In genomic region chr3:51720292-51721061, GRCh38 we compare ENCODE assay signal across 31 cellular contexts. TPM values are rescaled to one million over a fixed set of nuclear protein-coding genes. Genes with fewer than 3 reads are reported as not detected.
DNase-seq lines count a peak whose midpoint lies in the region; ATAC-seq, FAIRE-seq and TF ChIP-seq lines count a peak whose summit lies in the region.
"Had no signal": no experiment of that assay in that cellular context is flagged by ENCODE, and none has a peak within 500 bp of the region (broad histone marks: within the 10 kb centered on the region; RNA-seq: fewer than 3 reads in every experiment).

No MANE protein-coding gene starts in this region.

- H3K9me3 Mint-ChIP-seq in CD8-positive, alpha-beta T cell, result no peaks in the 10 kb centered on the region
- H3K9me3 Mint-ChIP-seq: activated CD4-positive, alpha-beta memory T cell treated with anti-CD3 and anti-CD28 coated beads for 36 hours; brain had no signal

- no peak overlapping the region for H3K27ac Mint-ChIP-seq in CD8-positive, alpha-beta T cell
- H3K27ac Mint-ChIP-seq: activated CD4-positive, alpha-beta memory T cell treated with anti-CD3 and anti-CD28 coated beads for 36 hours had no signal

- peaks cover 2% of the 10 kb centered on the region; the same call in 1 of the 2 replicates for H3K23me2 ChIP-seq in H1 (ENCODE audit: low read depth, low read length)

- TF ChIP-seq CTCF in GM13976 (IDR thresholded peaks at IDR 0.05; ENCODE audit: borderline replicate concordance, control extremely low read depth, extremely low read depth, insufficient read depth, missing control alignments), result no peak
- TF ChIP-seq CTCF in OCI-LY7 (conservative IDR thresholded peaks at IDR 0.05; ENCODE audit: low read length), result no peak
- no peak for TF ChIP-seq CTCF in H1 (IDR thresholded peaks at IDR 0.05; ENCODE audit: control extremely low read depth in 1 of 3, insufficient read depth in 1 of 3, low read depth in 1 of 3, low read length in 3 of 3)
- TF ChIP-seq CTCF in CD8-positive, alpha-beta T cell (IDR thresholded peaks at IDR 0.05), result no peak

- no peaks in the 10 kb centered on the region for H3K36me3 ChIP-seq in OCI-LY7 (ENCODE audit: insufficient read depth, low read length)
- H3K36me3 ChIP-seq in H1 (ENCODE audit: control insufficient read depth in 2 of 4, insufficient read depth in 4 of 4, low read length in 3 of 4), result no peaks in the 10 kb centered on the region
- peaks cover 3 to 5% of the 10 kb centered on the region in 2 donors for H3K36me3 ChIP-seq in neuronal stem cell (replicated peaks in 1 of 2; ENCODE audit: control insufficient read depth in 2 of 2, insufficient read depth in 2 of 2, low read length in 2 of 2)
- H3K36me3 ChIP-seq in CD8-positive, alpha-beta T cell (ENCODE audit: insufficient read depth, low read length), result no peaks in the 10 kb centered on the region
- H3K36me3 ChIP-seq: thyroid gland had no signal

- H3K23ac ChIP-seq in H1 (ENCODE audit: insufficient read length) (no peak overlapping the region), neuronal stem cell (ENCODE audit: low read depth, low read length, poor library complexity) (no peak overlapping the region)

- no peak overlapping the region for H2BK20ac ChIP-seq in H1 (ENCODE audit: low read length)

- H3K9me3 ChIP-seq in OCI-LY7 (ENCODE audit: low read length), result no peaks in the 10 kb centered on the region
- H3K9me3 ChIP-seq in H1 (ENCODE audit: insufficient read depth in 2 of 2, low read depth in 1 of 2, low read length in 1 of 2), result no peaks in the 10 kb centered on the region
- H3K9me3 ChIP-seq in neuronal stem cell (replicated peaks in 1 of 2; ENCODE audit: control insufficient read depth in 2 of 2, insufficient read depth in 1 of 2, low read depth in 1 of 2, low read length in 2 of 2), result no peaks in the 10 kb centered on the region
- H3K9me3 ChIP-seq in CD8-positive, alpha-beta T cell (ENCODE audit: low read length), result no peaks in the 10 kb centered on the region
- H3K9me3 ChIP-seq: thyroid gland had no signal

- TF ChIP-seq EP300 in H1 (IDR thresholded peaks at IDR 0.05; ENCODE audit: borderline replicate concordance in 1 of 2, low read depth in 2 of 2, low read length in 2 of 2), result no peak

- H4K8ac ChIP-seq in H1 (ENCODE audit: extremely low read depth, insufficient read depth, low read length) (no peak overlapping the region), neuronal stem cell (ENCODE audit: low read depth, low read length) (no peak overlapping the region)

- no peak overlapping the region for H3K56ac ChIP-seq in H1 (replicated peaks; ENCODE audit: insufficient read length, low read depth, low read length)

- no peak overlapping the region for H3K4me2 ChIP-seq in OCI-LY7 (ENCODE audit: low read length)
- H3K4me2 ChIP-seq in H1 (ENCODE audit: insufficient read depth in 1 of 2, low read depth in 2 of 2, low read length in 2 of 2), result no peak overlapping the region
- no peak overlapping the region for H3K4me2 ChIP-seq in neuronal stem cell (ENCODE audit: insufficient read depth, low read length, poor library complexity, severe bottlenecking)

- H2AFZ ChIP-seq in OCI-LY7 (ENCODE audit: low read length), result peak overlapping the region; percentile 41; the same call in 1 of the 2 replicates
- H2AFZ ChIP-seq in H1 (ENCODE audit: low read length), result no peak overlapping the region
- peak overlapping the region; percentile 69 for H2AFZ ChIP-seq in neuronal stem cell (ENCODE audit: low read length)
- H2AFZ ChIP-seq: GM23248 had no signal

- H3K27ac ChIP-seq in OCI-LY7 (ENCODE audit: low read depth, low read length, poor library complexity, severe bottlenecking) (no peak overlapping the region), H1 (ENCODE audit: low read depth, low read length) (no peak overlapping the region), neuronal stem cell (replicated peaks; ENCODE audit: low read length) (no peak overlapping the region)
- no peak overlapping the region for H3K27ac ChIP-seq in CD8-positive, alpha-beta T cell (ENCODE audit: low read depth, low read length)
- H3K27ac ChIP-seq: GM23248, thyroid gland had no signal

- CTCF ChIA-PET in OCI-LY7 (lab: Charles Lee; ENCODE audit: unreplicated experiment), result no interaction called here
- CTCF ChIA-PET in H1 (lab: Charles Lee; ENCODE audit: partially characterized antibody), result interaction anchor here (1.0 to 4.4 kb wide), 15 partner anchors 8 to 201 kb away, joined by 3 to 108 read pairs (median 8); partner anchors contain the start of gene GRM2
- CTCF ChIA-PET in CD8-positive, alpha-beta T cell (lab: Charles Lee), result interaction anchor here (0.7 to 1.7 kb wide), 6 partner anchors 9 to 80 kb away, joined by 3 to 7 read pairs (median 4); no protein-coding TSS in a partner anchor

- no peak overlapping the region for H3K4me3 Mint-ChIP-seq in CD8-positive, alpha-beta T cell
- H3K4me3 Mint-ChIP-seq: activated CD4-positive, alpha-beta memory T cell treated with anti-CD3 and anti-CD28 coated beads for 36 hours; brain had no signal

- H3K14ac ChIP-seq in H1 (ENCODE audit: insufficient read length) (no peak overlapping the region), neuronal stem cell (ENCODE audit: low read length) (no peak overlapping the region)

- H3K79me2 ChIP-seq in OCI-LY7 (ENCODE audit: insufficient read depth, low read depth, low read length) (no peaks in the 10 kb centered on the region), H1 (ENCODE audit: control insufficient read depth in 1 of 2, insufficient read depth in 2 of 2, low read length in 2 of 2) (no peaks in the 10 kb centered on the region)

- H4K5ac ChIP-seq in H1 (ENCODE audit: insufficient read length, low read depth, low read length), result no peak overlapping the region

- TF ChIP-seq POLR2A in H1 (IDR thresholded peaks at IDR 0.05; ENCODE audit: control extremely low read depth in 1 of 2, low read depth in 2 of 2, low read length in 2 of 2), result no peak

- FAIRE-seq in H1 (lab: Jason Lieb, UNC), result no peak
- FAIRE-seq: colon, frontal cortex, GM18507, keratinocyte had no signal

- H2BK15ac ChIP-seq in H1 (ENCODE audit: low read length), result peak overlapping the region; percentile 75
- H2BK15ac ChIP-seq in neuronal stem cell (ENCODE audit: low read length), result no peak overlapping the region

- no peak overlapping the region for H3K9ac ChIP-seq in H1 (replicated peaks in 1 of 4; ENCODE audit: extremely low read depth in 1 of 4, low read depth in 3 of 4, low read length in 3 of 4)
- H3K9ac ChIP-seq in neuronal stem cell (ENCODE audit: low read depth, low read length, poor library complexity), result peak overlapping the region; percentile 46
- H3K9ac ChIP-seq: GM23248 had no signal

- H3K27me3 ChIP-seq in H1 (replicated peaks in 1 of 4; ENCODE audit: control insufficient read depth in 3 of 4, extremely low read depth in 1 of 4, insufficient read depth in 3 of 4, low read length in 3 of 4) (no peaks in the 10 kb centered on the region), neuronal stem cell (ENCODE audit: control insufficient read depth in 3 of 3, insufficient read depth in 3 of 3, low read depth in 1 of 3, low read length in 3 of 3) (peaks cover 0 to 2% (median 0%) of the 10 kb centered on the region in 3 experiments)
- H3K27me3 ChIP-seq in CD8-positive, alpha-beta T cell (ENCODE audit: insufficient read depth, low read length), result no peaks in the 10 kb centered on the region
- H3K27me3 ChIP-seq: thyroid gland had no signal

- DNase-seq in GM13976 (ENCODE audit: low spot score) (peak; percentile 6), OCI-LY7 (ENCODE audit: low spot score) (no peak), H1 (ENCODE audit: low read depth in 1 of 2, low spot score in 2 of 2) (no peak), neuronal stem cell (ENCODE audit: low spot score) (no peak), ureter (ENCODE audit: low spot score) (no peak), DMS 273 treated with DMSO at 0.1 percent for 48 hours (lab: John Stamatoyannopoulos, UW) (no peak)
- no peak for DNase-seq in CD8-positive, alpha-beta T cell
- DNase-seq: activated CD4-positive, alpha-beta memory T cell treated with anti-CD3 and anti-CD28 coated beads for 36 hours; activated CD4-positive, CD25-positive, alpha-beta regulatory T cell; activated effector memory CD4-positive, alpha-beta T cell treated with anti-CD3 and anti-CD28 coated beads, Interleukin-2, amount 50 U/mL, for 16 hours; DMS53; effector CD8-positive, alpha-beta T cell; GM23248; midbrain; NCI-H1105; NCI-H2029 treated with DMSO at 0.1 percent for 48 hours; NCI-H345; stimulated activated CD4-positive, alpha-beta T cell treated with anti-CD3 and anti-CD28 coated beads, Interleukin-4, amount 100 ng/mL, for 4 hours; stimulated activated naive CD8-positive, alpha-beta T cell treated with anti-CD3 and anti-CD28 coated beads, Interleukin-15, Interleukin-2, amounts not matched to agents 100 U/mL and 50 U/mL, for 24 hours; thyroid gland had no signal

- H2AK5ac ChIP-seq in H1 (ENCODE audit: low read depth, low read length) (peak overlapping the region; percentile 78; the same call in 1 of the 2 replicates), neuronal stem cell (ENCODE audit: low read depth, low read length) (no peak overlapping the region)

- H3K18ac ChIP-seq in H1 (ENCODE audit: extremely low read depth, low read length), result no peak overlapping the region
- no peak overlapping the region for H3K18ac ChIP-seq in neuronal stem cell (ENCODE audit: low read length)

- H2BK120ac ChIP-seq in H1 (replicated peaks; ENCODE audit: low read depth, low read length), result no peak overlapping the region
- no peak overlapping the region for H2BK120ac ChIP-seq in neuronal stem cell (ENCODE audit: low read depth, low read length)

- H3K4me1 Mint-ChIP-seq in CD8-positive, alpha-beta T cell (ENCODE audit: low read depth), result peaks cover 36% of the 10 kb centered on the region

- H3K4ac ChIP-seq in H1 (replicated peaks; ENCODE audit: insufficient read length, low read depth, low read length), result no peak overlapping the region
- no peak overlapping the region for H3K4ac ChIP-seq in neuronal stem cell (ENCODE audit: low read length)

- WGBS in H1 (ENCODE audit: extremely low coverage in 1 of 2, insufficient coverage in 1 of 2, insufficient read length in 1 of 2, insufficient replicate concordance in 2 of 2, low coverage in 1 of 2, low lambda C conversion rate in 2 of 2, missing lambda C conversion rate in 1 of 2), 2 experiments, result 90% methylated on average over 12 of the region's 12 CpGs; no CpG with 5 or more reads in 1 of the 2 experiments
- WGBS in neuronal stem cell (ENCODE audit: extremely low coverage in 2 of 2, insufficient read length in 2 of 2, insufficient replicate concordance in 1 of 2), 2 donors, result no CpG with 5 or more reads among the region's 12 CpGs

- no TSS peak for BruUV-seq in OCI-LY7 (replicated peaks; lab: Mats Ljungman, UMichigan)

- H3K4me3 ChIP-seq in OCI-LY7 (ENCODE audit: low read depth, low read length, poor library complexity, severe bottlenecking), result no peak overlapping the region
- no peak overlapping the region for H3K4me3 ChIP-seq in H1 (ENCODE audit: extremely low read depth in 1 of 4, insufficient read depth in 2 of 4, low read depth in 3 of 4, low read length in 4 of 4)
- H3K4me3 ChIP-seq in neuronal stem cell (ENCODE audit: low read length in 2 of 2), result no peak overlapping the region
- H3K4me3 ChIP-seq in CD8-positive, alpha-beta T cell (ENCODE audit: low read depth, low read length), result no peak overlapping the region
- H3K4me3 ChIP-seq: GM23248, thyroid gland had no signal

- H2BK12ac ChIP-seq in H1 (ENCODE audit: low read depth, low read length), result peak overlapping the region; percentile 60
- H2BK12ac ChIP-seq in neuronal stem cell (ENCODE audit: low read length), result no peak overlapping the region

- H3K9me2 ChIP-seq in OCI-LY7 (ENCODE audit: insufficient read depth, low read length), result no peaks in the 10 kb centered on the region

- H2BK5ac ChIP-seq in H1 (ENCODE audit: low read depth, low read length) (no peak overlapping the region), neuronal stem cell (ENCODE audit: low read length) (peak overlapping the region; percentile 7)

- H4K91ac ChIP-seq in H1 (replicated peaks; ENCODE audit: insufficient read length, low read length) (no peak overlapping the region), neuronal stem cell (ENCODE audit: low read depth, low read length, poor library complexity) (no peak overlapping the region)

- in situ Hi-C loops in GM13976 (cut with MboI; ENCODE audit: low sequenced_read_pairs, unreplicated experiment), result loop anchor here (10.0 kb wide), 1 partner anchor 74 kb away; no protein-coding TSS in a partner anchor

- H4K20me1 ChIP-seq in OCI-LY7 (ENCODE audit: insufficient read depth, low read length) (no peaks in the 10 kb centered on the region), H1 (replicated peaks in 1 of 2; ENCODE audit: control insufficient read depth in 1 of 2, insufficient read depth in 2 of 2, low read length in 2 of 2) (peaks cover 0 to 3% of the 10 kb centered on the region in 2 experiments)

- H3K36me3 Mint-ChIP-seq in CD8-positive, alpha-beta T cell, result no peaks in the 10 kb centered on the region
- H3K36me3 Mint-ChIP-seq: activated CD4-positive, alpha-beta memory T cell treated with anti-CD3 and anti-CD28 coated beads for 36 hours had no signal

- H3K79me1 ChIP-seq in H1 (ENCODE audit: low read depth, low read length) (no peaks in the 10 kb centered on the region), neuronal stem cell (ENCODE audit: low read depth, low read length) (no peaks in the 10 kb centered on the region)

- H3K27me3 Mint-ChIP-seq in CD8-positive, alpha-beta T cell (ENCODE audit: low read depth), result no peaks in the 10 kb centered on the region
- H3K27me3 Mint-ChIP-seq: activated CD4-positive, alpha-beta memory T cell treated with anti-CD3 and anti-CD28 coated beads for 36 hours had no signal

- POLR2A ChIA-PET in OCI-LY7 (lab: Charles Lee), result no interaction called here
- POLR2A ChIA-PET in H1 (lab: Charles Lee; ENCODE audit: partially characterized antibody), result interaction anchor here (0.7 to 1.2 kb wide), 2 partner anchors 14 to 275 kb away, joined by 3 read pairs; partner anchors contain the start of gene RPL29
- POLR2A ChIA-PET in CD8-positive, alpha-beta T cell (lab: Charles Lee), result interaction anchor here (0.5 kb wide), 1 partner anchor 8 kb away, joined by 3 read pairs; no protein-coding TSS in a partner anchor

- intact Hi-C loops in OCI-LY7 (cut with micrococcal nuclease; ENCODE audit: unreplicated experiment), result no loop called here
- intact Hi-C loops in CD8-positive, alpha-beta T cell (cut with DNase I, micrococcal nuclease), result loop anchor here in 1 of 2 experiments (5.0 kb wide), 1 partner anchor 82 kb away; no protein-coding TSS in a partner anchor

- ATAC-seq in CD8-positive, alpha-beta T cell, result no peak
- ATAC-seq: esophagus mucosa; sciatic nerve; stimulated activated naive CD8-positive, alpha-beta T cell treated with anti-CD3 and anti-CD28 coated beads, Interleukin-15, Interleukin-2, amounts not matched to agents 100 U/mL and 50 U/mL, for 24 hours had no signal

- H3K4me1 ChIP-seq in OCI-LY7 (ENCODE audit: insufficient read depth, low read length, poor library complexity, severe bottlenecking) (peaks cover 10% of the 10 kb centered on the region), H1 (replicated peaks in 1 of 4; ENCODE audit: control insufficient read depth in 3 of 4, insufficient read depth in 4 of 4, low read length in 3 of 4) (no peaks in the 10 kb centered on the region; a peak in 1 of 7 replicates), neuronal stem cell (ENCODE audit: control insufficient read depth in 2 of 2, insufficient read depth in 1 of 2, low read depth in 1 of 2, low read length in 2 of 2) (no peaks in the 10 kb centered on the region)
- peaks cover 20% of the 10 kb centered on the region for H3K4me1 ChIP-seq in CD8-positive, alpha-beta T cell (ENCODE audit: insufficient read depth, low read length)
- H3K4me1 ChIP-seq: thyroid gland had no signal

- TF ChIP-seq RAD21 in H1 (IDR thresholded peaks at IDR 0.05 in 1 of 2, conservative IDR thresholded peaks at IDR 0.05 in 1 of 2; ENCODE audit: low read depth in 2 of 2, low read length in 2 of 2), result no peak

RNA-seq across cellular contexts. Expression of gene GRM2, which starts 13.6 kb away (rescaled TPM):
- 0.06 and 0.28 TPM in 2 replicates for total RNA-seq in OCI-LY7 (2014; rRNA removed; shearing (Covaris generic))
- total RNA-seq in OCI-LY7 (2022), result 0.11 and 0.29 TPM in 2 replicates
- total RNA-seq in H1 (2021; fragmentation: NEBNext Ultra II Directional; extraction: Animal tissue kit (Norgen Biotek cat#: 25700)), result 3.9 and 4.3 TPM in 2 replicates
- 10.5 and 11.7 TPM in 2 replicates for polyA plus RNA-seq in H1 (2011; rRNA removed)
- polyA plus RNA-seq in H1 (2011; cell fraction: cytosol; rRNA removed), result 7.6 TPM
- polyA plus RNA-seq in H1 (2011; cell fraction: nucleus; rRNA removed), result 9.2 TPM
- 2.9 to 4.9 TPM (median 4.2 TPM) in 4 replicates for polyA plus RNA-seq in H1 (2012, experiment 1 of 2)
- 4.5 TPM for polyA plus RNA-seq in H1 (2012, experiment 2 of 2)
- 3.9 TPM for polyA plus RNA-seq in H1 (2013, experiment 1 of 2)
- 3.6 TPM for polyA plus RNA-seq in H1 (2013, experiment 2 of 2)
- 4.1 and 4.6 TPM in 2 replicates for polyA minus RNA-seq in H1 (2011; rRNA and poly(A)+ RNA removed)
- polyA minus RNA-seq in H1 (2011; cell fraction: cytosol; rRNA and poly(A)+ RNA removed), result 2.7 TPM
- polyA minus RNA-seq in H1 (2011; cell fraction: nucleus; rRNA and poly(A)+ RNA removed), result 2.4 TPM
- 4.7 TPM for polyA plus RNA-seq in neuronal stem cell (2013, experiment 1 of 2)
- polyA plus RNA-seq in neuronal stem cell (2013, experiment 2 of 2), result 4.3 TPM
- 0.23 TPM for total RNA-seq in ureter
- 1 to 10 TPM; 3.9 to 5.4 TPM for total RNA-seq in CD8-positive, alpha-beta T cell
- polyA plus RNA-seq: GM23248 had no signal

RNA-seq across cellular contexts. Expression of gene TEX264, which starts 49.4 kb away (rescaled TPM):
- total RNA-seq in OCI-LY7 (2014; rRNA removed; shearing (Covaris generic)), result 42.4 and 50.3 TPM in 2 replicates
- 42.7 and 45.6 TPM in 2 replicates for total RNA-seq in OCI-LY7 (2022)
- total RNA-seq in H1 (2021; fragmentation: NEBNext Ultra II Directional; extraction: Animal tissue kit (Norgen Biotek cat#: 25700)), result 11.2 and 11.9 TPM in 2 replicates
- polyA plus RNA-seq in H1 (2011; rRNA removed), result 35.6 and 42.0 TPM in 2 replicates
- polyA plus RNA-seq in H1 (2011; cell fraction: cytosol; rRNA removed), result 22.6 TPM
- 25.0 TPM for polyA plus RNA-seq in H1 (2011; cell fraction: nucleus; rRNA removed)
- 9.7 to 13.9 TPM (median 12.3 TPM) in 4 replicates for polyA plus RNA-seq in H1 (2012, experiment 1 of 2)
- polyA plus RNA-seq in H1 (2012, experiment 2 of 2), result 13.6 TPM
- 12.9 TPM for polyA plus RNA-seq in H1 (2013, experiment 1 of 2)
- 15.5 TPM for polyA plus RNA-seq in H1 (2013, experiment 2 of 2)
- 12.1 and 25.5 TPM in 2 replicates for polyA minus RNA-seq in H1 (2011; rRNA and poly(A)+ RNA removed)
- 6.2 TPM for polyA minus RNA-seq in H1 (2011; cell fraction: cytosol; rRNA and poly(A)+ RNA removed)
- polyA minus RNA-seq in H1 (2011; cell fraction: nucleus; rRNA and poly(A)+ RNA removed), result 4.4 TPM
- 4.3 TPM for polyA plus RNA-seq in neuronal stem cell (2013, experiment 1 of 2)
- 4.1 TPM for polyA plus RNA-seq in neuronal stem cell (2013, experiment 2 of 2)
- total RNA-seq in ureter, result 52.7 TPM
- total RNA-seq in CD8-positive, alpha-beta T cell, result 10 to 100 TPM; 18.7 to 21.0 TPM

RNA-seq across cellular contexts. Expression of gene IQCF6, which starts 58.6 kb away (rescaled TPM):
- total RNA-seq in OCI-LY7 (2014; rRNA removed; shearing (Covaris generic)), result not detected in 2 replicates
- total RNA-seq in OCI-LY7 (2022) (not detected in 2 replicates), ureter (not detected)
- total RNA-seq in H1 (2021; fragmentation: NEBNext Ultra II Directional; extraction: Animal tissue kit (Norgen Biotek cat#: 25700)), result not detected in 2 replicates
- not detected in 2 replicates for polyA plus RNA-seq in H1 (2011; rRNA removed)
- polyA plus RNA-seq in H1 (2011; cell fraction: cytosol; rRNA removed), result not detected
- not detected for polyA plus RNA-seq in H1 (2011; cell fraction: nucleus; rRNA removed)
- polyA plus RNA-seq in H1 (2012, experiment 1 of 2), result not detected in 4 replicates
- not detected for polyA plus RNA-seq in H1 (2012, experiment 2 of 2)
- not detected for polyA plus RNA-seq in H1 (2013, experiment 1 of 2)
- polyA plus RNA-seq in H1 (2013, experiment 2 of 2), result not detected
- not detected in 2 replicates for polyA minus RNA-seq in H1 (2011; rRNA and poly(A)+ RNA removed)
- polyA minus RNA-seq in H1 (2011; cell fraction: cytosol; rRNA and poly(A)+ RNA removed), result not detected
- not detected for polyA minus RNA-seq in H1 (2011; cell fraction: nucleus; rRNA and poly(A)+ RNA removed)
- polyA plus RNA-seq in neuronal stem cell (2013, experiment 1 of 2), result not detected
- polyA plus RNA-seq in neuronal stem cell (2013, experiment 2 of 2), result not detected
- not detected for total RNA-seq in CD8-positive, alpha-beta T cell
- total RNA-seq: activated CD4-positive, alpha-beta memory T cell treated with anti-CD3 and anti-CD28 coated beads for 36 hours; esophagus mucosa; frontal cortex; GM23248; lower leg skin; posterior vena cava; sciatic nerve; thyroid gland had no signal
- polyA plus RNA-seq: adipose tissue, GM23248, keratinocyte, neural cell had no signal
